ENCODE assay signal across 19 cellular contexts in genomic region chr14:81125536-81125935, GRCh38.
"Had no signal": no experiment of that assay in that cellular context is flagged by ENCODE, and none has a peak within 500 bp of the region (broad histone marks: within the 10 kb centered on the region; RNA-seq: fewer than 3 reads in every experiment).

No MANE protein-coding gene starts in this region.

- H3K4me1 ChIP-seq: ascending aorta, breast epithelium had no signal

- H3K4me3 ChIP-seq: ascending aorta, breast epithelium, heart right ventricle, left lung, mucosa of descending colon, ovary, upper lobe of left lung had no signal

- ATAC-seq: activated CD8-positive, alpha-beta memory T cell treated with anti-CD3 and anti-CD28 coated beads, Interleukin-2, amount 10 ng/mL, durations not matched to agents 7 days and 5 days; effector memory CD8-positive, alpha-beta T cell; heart right ventricle; left lung; mucosa of descending colon; naive thymus-derived CD4-positive, alpha-beta T cell; stimulated activated naive CD8-positive, alpha-beta T cell treated with anti-CD3 and anti-CD28 coated beads, Interleukin-15, amount 100 ng/mL, for 72 hours had no signal

- DNase-seq: activated CD4-positive, alpha-beta memory T cell treated with anti-CD3 and anti-CD28 coated beads for 36 hours; activated CD8-positive, alpha-beta memory T cell treated with anti-CD3 and anti-CD28 coated beads, Interleukin-2, amount 10 ng/mL, durations not matched to agents 7 days and 5 days; activated naive CD4-positive, alpha-beta T cell treated with anti-CD3 and anti-CD28 coated beads, Interleukin-2, amount 10 ng/mL, durations not matched to agents 7 days and 5 days; activated T-cell treated with anti-CD3 and anti-CD28 coated beads, Interleukin-2, amount 50 U/mL, for 1 hour; dermis blood vessel endothelial cell; effector memory CD8-positive, alpha-beta T cell; foreskin melanocyte; heart right ventricle; left lung; mucosa of descending colon; naive thymus-derived CD4-positive, alpha-beta T cell; ovary; stimulated activated CD4-positive, alpha-beta T cell treated with anti-CD3 and anti-CD28 coated beads, Interleukin-1b, Interleukin-23, amount 100 ng/mL, for 48 hours; stimulated activated naive CD8-positive, alpha-beta T cell treated with anti-CD3 and anti-CD28 coated beads, Interleukin-15, amount 100 ng/mL, for 72 hours; T1000; upper lobe of left lung had no signal

- H3K9me3 ChIP-seq: ascending aorta, breast epithelium, heart right ventricle, left lung, mucosa of descending colon, ovary, upper lobe of left lung had no signal

- H3K27me3 ChIP-seq: ascending aorta, breast epithelium, heart right ventricle, left lung, ovary, upper lobe of left lung had no signal

- H3K36me3 ChIP-seq: ascending aorta, breast epithelium, heart right ventricle, left lung, ovary, upper lobe of left lung had no signal

- H3K27ac ChIP-seq: ascending aorta, breast epithelium, heart right ventricle, left lung, ovary, upper lobe of left lung, VCaP had no signal
